Comparison of ENCODE assay signal across 1 cellular context in genomic region chr6:2857580-2858337, GRCh38.
TF ChIP-seq lines count a peak whose summit lies in the region.

No MANE protein-coding gene starts in this region.

TF ChIP-seq in IMR-90, 13 proteins besides CTCF, POLR2A, EP300 and RAD21 (continued from another document):
- TF ChIP-seq FOS (IDR thresholded peaks at IDR 0.05; ENCODE audit: low read depth, low read length), result no peak
